Comparison of ENCODE assay signal across 16 cellular contexts in genomic region chr19:33392341-33393285, GRCh38. TPM values are rescaled to one million over a fixed set of nuclear protein-coding genes. Genes with fewer than 3 reads are reported as not detected.
DNase-seq lines count a peak whose midpoint lies in the region; ATAC-seq, FAIRE-seq and TF ChIP-seq lines count a peak whose summit lies in the region.
"Had no signal": no experiment of that assay in that cellular context is flagged by ENCODE, and none has a peak within 500 bp of the region (broad histone marks: within the 10 kb centered on the region; RNA-seq: fewer than 3 reads in every experiment).

No MANE protein-coding gene starts in this region.

- TF ChIP-seq CTCF in BE2C (IDR thresholded peaks at IDR 0.05; ENCODE audit: low read depth, low read length), result no peak

- H3K27ac Mint-ChIP-seq in activated naive CD8-positive, alpha-beta T cell treated with anti-CD3 and anti-CD28 coated beads, Interleukin-2, amount 50 U/mL, for 24 hours, result no peak overlapping the region
- H3K27ac Mint-ChIP-seq in activated CD8-positive, alpha-beta memory T cell treated with anti-CD3 and anti-CD28 coated beads, Interleukin-2, amount 10 ng/mL, durations not matched to agents 7 days and 5 days, result no peak overlapping the region
- H3K27ac Mint-ChIP-seq: activated CD4-positive, alpha-beta T cell treated with anti-CD3 and anti-CD28 coated beads, Interleukin-2, amount 10 ng/mL, durations not matched to agents 24 days and 14 days; activated T-helper 1 cell treated with anti-CD3 and anti-CD28 coated beads, Interleukin-12 subunit alpha, Interleukin-12 subunit beta, Interleukin-2, Interleukin-4 antibody, amounts not matched to agents 30 ng/mL and 10 ng/mL and 1 ng/mL, durations not matched to agents 14 hours and 24 hours and 36 hours; B cell had no signal

- H3K27me3 Mint-ChIP-seq in activated naive CD8-positive, alpha-beta T cell treated with anti-CD3 and anti-CD28 coated beads, Interleukin-2, amount 50 U/mL, for 24 hours, result no peaks in the 10 kb centered on the region
- H3K27me3 Mint-ChIP-seq in activated CD8-positive, alpha-beta memory T cell treated with anti-CD3 and anti-CD28 coated beads, Interleukin-2, amount 10 ng/mL, durations not matched to agents 7 days and 5 days, result no peaks in the 10 kb centered on the region
- H3K27me3 Mint-ChIP-seq: activated CD4-positive, alpha-beta T cell treated with anti-CD3 and anti-CD28 coated beads, Interleukin-2, amount 10 ng/mL, durations not matched to agents 24 days and 14 days; B cell had no signal

- no peak overlapping the region for H3K4me3 ChIP-seq in BE2C (ENCODE audit: low read depth, low read length)
- H3K4me3 ChIP-seq: dorsolateral prefrontal cortex had no signal

- DNase-seq in BE2C (peak; percentile 90), GM12891 (ENCODE audit: insufficient read length, low spot score) (peak; percentile 19), mesenteric fat pad (ENCODE audit: low spot score) (peak; percentile 88), NCI-H82 (lab: John Stamatoyannopoulos, UW) (no peak)
- no peak for DNase-seq in activated naive CD8-positive, alpha-beta T cell treated with anti-CD3 and anti-CD28 coated beads, Interleukin-2, amount 50 U/mL, for 24 hours
- DNase-seq in activated CD8-positive, alpha-beta memory T cell treated with anti-CD3 and anti-CD28 coated beads, Interleukin-2, amount 10 ng/mL, durations not matched to agents 7 days and 5 days, result no peak
- DNase-seq: activated CD4-positive, alpha-beta T cell treated with anti-CD3 and anti-CD28 coated beads, Interleukin-2, amount 10 ng/mL, durations not matched to agents 24 days and 14 days; NCI-H524; stimulated activated CD4-positive, alpha-beta T cell treated with anti-CD3 and anti-CD28 coated beads, Interleukin-2, amount 100 ng/mL, for 24 hours; stimulated activated CD8-positive, alpha-beta memory T cell treated with anti-CD3 and anti-CD28 coated beads, Interleukin-4, amount 100 ng/mL, for 48 hours had no signal

- H3K27me3 ChIP-seq in BE2C, result no peaks in the 10 kb centered on the region
- H3K27me3 ChIP-seq: dorsolateral prefrontal cortex had no signal

- TF ChIP-seq POLR2A in GM12891 (IDR thresholded peaks at IDR 0.05; ENCODE audit: low read depth, low read length), result no peak

- no peak overlapping the region for H3K4me3 Mint-ChIP-seq in activated naive CD8-positive, alpha-beta T cell treated with anti-CD3 and anti-CD28 coated beads, Interleukin-2, amount 50 U/mL, for 24 hours
- no peak overlapping the region for H3K4me3 Mint-ChIP-seq in activated CD8-positive, alpha-beta memory T cell treated with anti-CD3 and anti-CD28 coated beads, Interleukin-2, amount 10 ng/mL, durations not matched to agents 7 days and 5 days
- H3K4me3 Mint-ChIP-seq: activated CD4-positive, alpha-beta T cell treated with anti-CD3 and anti-CD28 coated beads, Interleukin-2, amount 10 ng/mL, durations not matched to agents 24 days and 14 days; activated T-helper 1 cell treated with anti-CD3 and anti-CD28 coated beads, Interleukin-12 subunit alpha, Interleukin-12 subunit beta, Interleukin-2, Interleukin-4 antibody, amounts not matched to agents 30 ng/mL and 10 ng/mL and 1 ng/mL, durations not matched to agents 14 hours and 24 hours and 36 hours; B cell had no signal

- no peaks in the 10 kb centered on the region for H3K9me3 ChIP-seq in BE2C

- peaks cover 23% of the 10 kb centered on the region for H3K4me1 ChIP-seq in BE2C

- CTCF ChIA-PET in activated CD8-positive, alpha-beta memory T cell treated with anti-CD3 and anti-CD28 coated beads, Interleukin-2, amount 10 ng/mL, durations not matched to agents 7 days and 5 days (lab: Charles Lee), result interaction anchor here (1.1 to 1.4 kb wide), 2 partner anchors 14 to 156 kb away, joined by 3 read pairs; no protein-coding TSS in a partner anchor

- no peak for FAIRE-seq in GM12891 (lab: Jason Lieb, UNC)
- FAIRE-seq: HTR-8/SVneo had no signal

- H3K4me1 Mint-ChIP-seq in activated naive CD8-positive, alpha-beta T cell treated with anti-CD3 and anti-CD28 coated beads, Interleukin-2, amount 50 U/mL, for 24 hours, result no peaks in the 10 kb centered on the region
- no peaks in the 10 kb centered on the region for H3K4me1 Mint-ChIP-seq in activated CD8-positive, alpha-beta memory T cell treated with anti-CD3 and anti-CD28 coated beads, Interleukin-2, amount 10 ng/mL, durations not matched to agents 7 days and 5 days
- H3K4me1 Mint-ChIP-seq: activated CD4-positive, alpha-beta T cell treated with anti-CD3 and anti-CD28 coated beads, Interleukin-2, amount 10 ng/mL, durations not matched to agents 24 days and 14 days; B cell had no signal

- H3K36me3 ChIP-seq in BE2C, result peaks cover 6% of the 10 kb centered on the region

- no peaks in the 10 kb centered on the region for H3K36me3 Mint-ChIP-seq in activated naive CD8-positive, alpha-beta T cell treated with anti-CD3 and anti-CD28 coated beads, Interleukin-2, amount 50 U/mL, for 24 hours (ENCODE audit: low read depth)
- H3K36me3 Mint-ChIP-seq in activated CD8-positive, alpha-beta memory T cell treated with anti-CD3 and anti-CD28 coated beads, Interleukin-2, amount 10 ng/mL, durations not matched to agents 7 days and 5 days, result no peaks in the 10 kb centered on the region

- peak; percentile 2 for ATAC-seq in activated naive CD8-positive, alpha-beta T cell treated with anti-CD3 and anti-CD28 coated beads, Interleukin-2, amount 50 U/mL, for 24 hours
- no peak for ATAC-seq in activated CD8-positive, alpha-beta memory T cell treated with anti-CD3 and anti-CD28 coated beads, Interleukin-2, amount 10 ng/mL, durations not matched to agents 7 days and 5 days
- ATAC-seq in HG03139 (IDR thresholded peaks at IDR 0.05; ENCODE audit: unreplicated experiment) (no peak), HG03175 (IDR thresholded peaks at IDR 0.05; ENCODE audit: unreplicated experiment) (no peak)

- no peaks in the 10 kb centered on the region for H3K9me3 Mint-ChIP-seq in activated naive CD8-positive, alpha-beta T cell treated with anti-CD3 and anti-CD28 coated beads, Interleukin-2, amount 50 U/mL, for 24 hours
- H3K9me3 Mint-ChIP-seq in activated CD8-positive, alpha-beta memory T cell treated with anti-CD3 and anti-CD28 coated beads, Interleukin-2, amount 10 ng/mL, durations not matched to agents 7 days and 5 days (ENCODE audit: low read depth), result no peaks in the 10 kb centered on the region
- H3K9me3 Mint-ChIP-seq: activated CD4-positive, alpha-beta T cell treated with anti-CD3 and anti-CD28 coated beads, Interleukin-2, amount 10 ng/mL, durations not matched to agents 24 days and 14 days; activated T-helper 1 cell treated with anti-CD3 and anti-CD28 coated beads, Interleukin-12 subunit alpha, Interleukin-12 subunit beta, Interleukin-2, Interleukin-4 antibody, amounts not matched to agents 30 ng/mL and 10 ng/mL and 1 ng/mL, durations not matched to agents 14 hours and 24 hours and 36 hours had no signal

TF ChIP-seq in GM12891, 5 proteins besides CTCF, POLR2A, EP300 and RAD21:
- TF ChIP-seq SPI1 (IDR thresholded peaks at IDR 0.05; ENCODE audit: low read depth, low read length), result no peak
- no peak for TF ChIP-seq POU2F2 (IDR thresholded peaks at IDR 0.05; ENCODE audit: low read depth, low read length)

RNA-seq across cellular contexts. Expression of gene CEBPG, which starts 19.1 kb away (rescaled TPM):
- polyA plus RNA-seq in BE2C (2012; ENCODE audit: insufficient read depth, insufficient read length, low read depth), result 93.6 TPM
- polyA plus RNA-seq in GM12891 (2012; ENCODE audit: low read depth, missing spikeins), result 9.6 TPM
- total RNA-seq in mesenteric fat pad, result 33.0 TPM
- total RNA-seq in activated CD8-positive, alpha-beta memory T cell treated with anti-CD3 and anti-CD28 coated beads, Interleukin-2, amount 10 ng/mL, durations not matched to agents 7 days and 5 days, result 10 to 100 TPM; 22.2 to 27.1 TPM

Comparison
In these comparisons a context has a peak if more than half of its experiments do, and no peak if none do; other contexts are left out.
1. DNase-seq: peak in BE2C (single experiment), GM12891 (single experiment) and mesenteric fat pad (single experiment); none in activated naive CD8-positive, alpha-beta T cell treated with anti-CD3 and anti-CD28 coated beads, Interleukin-2, amount 50 U/mL, for 24 hours (single experiment), NCI-H82 (single experiment) and activated CD8-positive, alpha-beta memory T cell treated with anti-CD3 and anti-CD28 coated beads, Interleukin-2, amount 10 ng/mL, durations not matched to agents 7 days and 5 days (single experiment).